In the genomic region with DNA sequence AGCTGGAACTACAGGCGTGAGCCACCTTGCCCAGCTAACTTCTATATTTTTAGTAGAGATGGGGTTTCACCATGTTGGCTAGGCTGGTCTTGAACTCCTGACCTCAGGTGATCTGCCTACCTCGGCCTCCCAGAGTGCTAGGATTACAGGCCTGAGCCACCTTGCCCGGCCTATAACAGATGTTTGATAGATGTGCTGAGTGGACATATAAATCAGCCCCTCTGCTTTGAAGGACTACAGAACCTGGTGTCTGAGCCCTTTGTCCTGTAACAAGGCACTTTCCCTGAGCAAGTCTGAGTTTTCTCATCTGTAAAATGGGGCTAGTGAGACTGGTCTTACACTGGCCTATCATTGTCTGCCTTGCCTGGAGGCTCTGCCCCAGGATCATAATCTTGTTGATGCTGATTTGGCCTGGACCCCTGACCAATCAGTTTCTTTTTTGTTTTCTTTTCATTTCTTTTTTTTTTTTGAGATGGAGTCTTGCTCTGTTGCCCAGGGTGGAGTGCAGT, we compare ENCODE assay signal across 18 cellular contexts. TPM values are rescaled to one million over a fixed set of nuclear protein-coding genes. Genes with fewer than 3 reads are reported as not detected.
DNase-seq lines count a peak whose midpoint lies in the region; ATAC-seq, FAIRE-seq and TF ChIP-seq lines count a peak whose summit lies in the region.
"Had no signal": no experiment of that assay in that cellular context is flagged by ENCODE, and none has a peak within 500 bp of the region (broad histone marks: within the 10 kb centered on the region; RNA-seq: fewer than 3 reads in every experiment).

No MANE protein-coding gene starts in this region.

- H3K36me3 Mint-ChIP-seq in activated CD8-positive, alpha-beta memory T cell treated with anti-CD3 and anti-CD28 coated beads, Interleukin-2, amount 10 ng/mL, durations not matched to agents 7 days and 5 days = no peaks in the 10 kb centered on the region
- H3K36me3 Mint-ChIP-seq: activated naive CD8-positive, alpha-beta T cell; IgD-negative memory B cell had no signal

- H3K27ac Mint-ChIP-seq in activated CD8-positive, alpha-beta memory T cell treated with anti-CD3 and anti-CD28 coated beads, Interleukin-2, amount 10 ng/mL, durations not matched to agents 7 days and 5 days = peak overlapping the region; percentile 81

- TF ChIP-seq CTCF in kidney (IDR thresholded peaks at IDR 0.05; ENCODE audit: borderline replicate concordance, extremely low read depth, insufficient read depth) = no peak
- no peak for TF ChIP-seq CTCF in BE2C (IDR thresholded peaks at IDR 0.05; ENCODE audit: low read depth, low read length)

- no peaks in the 10 kb centered on the region for H3K36me3 ChIP-seq in kidney (ENCODE audit: control insufficient read depth in 1 of 2, insufficient read depth in 2 of 2, low read length in 2 of 2)
- no peaks in the 10 kb centered on the region for H3K36me3 ChIP-seq in BE2C

- ATAC-seq in activated CD8-positive, alpha-beta memory T cell treated with anti-CD3 and anti-CD28 coated beads, Interleukin-2, amount 10 ng/mL, durations not matched to agents 7 days and 5 days = no peak
- ATAC-seq: naive thymus-derived CD4-positive, alpha-beta T cell had no signal

- no peak for FAIRE-seq in kidney (lab: Jason Lieb, UNC)

- no peak overlapping the region for H3K27ac ChIP-seq in kidney (ENCODE audit: low read depth in 2 of 2, low read length in 2 of 2)
- H3K27ac ChIP-seq: parathyroid adenoma, SK-N-MC had no signal

- no peak overlapping the region for H3K4me3 Mint-ChIP-seq in activated CD8-positive, alpha-beta memory T cell treated with anti-CD3 and anti-CD28 coated beads, Interleukin-2, amount 10 ng/mL, durations not matched to agents 7 days and 5 days

- no peak for DNase-seq in activated CD8-positive, alpha-beta memory T cell treated with anti-CD3 and anti-CD28 coated beads, Interleukin-2, amount 10 ng/mL, durations not matched to agents 7 days and 5 days
- no peak for DNase-seq in activated CD8-positive, alpha-beta memory T cell treated with anti-CD3 and anti-CD28 coated beads for 24 hours
- DNase-seq in RPMI7951 (ENCODE audit: low read depth) (peak; percentile 21), kidney (peak; percentile 28), BE2C (no peak), Kasumi-1 (lab: John Stamatoyannopoulos, UW) (no peak)
- DNase-seq: activated T-cell treated with anti-CD3 and anti-CD28 coated beads, Interleukin-2, amount 50 U/mL, for 1 hour; EL; MG63; naive thymus-derived CD4-positive, alpha-beta T cell; NCI-H1436; T-helper 2 cell had no signal

- intact Hi-C loops in kidney (cut with DNase I) = no loop called here

- no peaks in the 10 kb centered on the region for H3K9me3 Mint-ChIP-seq in activated CD8-positive, alpha-beta memory T cell treated with anti-CD3 and anti-CD28 coated beads, Interleukin-2, amount 10 ng/mL, durations not matched to agents 7 days and 5 days (ENCODE audit: low read depth)
- H3K9me3 Mint-ChIP-seq: IgD-negative memory B cell; naive thymus-derived CD4-positive, alpha-beta T cell had no signal

- no peaks in the 10 kb centered on the region for H3K27me3 Mint-ChIP-seq in activated CD8-positive, alpha-beta memory T cell treated with anti-CD3 and anti-CD28 coated beads, Interleukin-2, amount 10 ng/mL, durations not matched to agents 7 days and 5 days
- H3K27me3 Mint-ChIP-seq: activated naive CD8-positive, alpha-beta T cell; B cell; IgD-negative memory B cell; naive thymus-derived CD4-positive, alpha-beta T cell had no signal

- H3K9ac ChIP-seq in kidney (ENCODE audit: low read length in 2 of 2) = no peak overlapping the region
- H3K9ac ChIP-seq: parathyroid adenoma had no signal

- peaks cover 45% of the 10 kb centered on the region for H3K4me1 Mint-ChIP-seq in activated CD8-positive, alpha-beta memory T cell treated with anti-CD3 and anti-CD28 coated beads, Interleukin-2, amount 10 ng/mL, durations not matched to agents 7 days and 5 days

- H3K4me1 ChIP-seq in kidney (ENCODE audit: control insufficient read depth in 1 of 2, insufficient read depth in 1 of 2, low read depth in 1 of 2, low read length in 2 of 2) (peaks cover 11 to 17% of the 10 kb centered on the region in 2 donors), BE2C (peaks cover 22% of the 10 kb centered on the region)
- H3K4me1 ChIP-seq: parathyroid adenoma had no signal

- no peaks in the 10 kb centered on the region for H3K27me3 ChIP-seq in BE2C
- H3K27me3 ChIP-seq: MG63, vagina had no signal

- H3K4me3 ChIP-seq in kidney (ENCODE audit: low read length in 2 of 2) (no peak overlapping the region), BE2C (ENCODE audit: low read depth, low read length) (no peak overlapping the region)
- H3K4me3 ChIP-seq: MG63, vagina had no signal

- CTCF ChIA-PET in activated CD8-positive, alpha-beta memory T cell treated with anti-CD3 and anti-CD28 coated beads, Interleukin-2, amount 10 ng/mL, durations not matched to agents 7 days and 5 days (lab: Charles Lee) = interaction anchor here (0.8 to 8.7 kb wide), 10 partner anchors 10 to 107 kb away, joined by 3 to 174 read pairs (median 5); partner anchors contain the start of genes B4GAT1 and CD248

- no peaks in the 10 kb centered on the region for H3K9me3 ChIP-seq in kidney (ENCODE audit: control insufficient read depth in 1 of 2, low read length in 2 of 2)
- H3K9me3 ChIP-seq in BE2C = no peaks in the 10 kb centered on the region
- H3K9me3 ChIP-seq: MG63, vagina had no signal

RNA-seq across cellular contexts. Expression of gene RIN1, which starts 7.0 kb away (rescaled TPM):
- total RNA-seq in activated CD8-positive, alpha-beta memory T cell treated with anti-CD3 and anti-CD28 coated beads, Interleukin-2, amount 10 ng/mL, durations not matched to agents 7 days and 5 days = 1 to 10 TPM in 1 of 2 experiments, under 1 TPM in 1; 0.68 to 2.5 TPM
- total RNA-seq in RPMI7951 (2014; rRNA removed; shearing (Covaris generic)) = 28.0 and 38.8 TPM in 2 replicates
- 9.2 TPM for total RNA-seq in kidney
- polyA plus RNA-seq in kidney (ENCODE audit: insufficient read depth, low read depth, low replicate concordance) = 2.3 TPM
- polyA plus RNA-seq in BE2C (2012; ENCODE audit: insufficient read depth, insufficient read length, low read depth) = 18.0 TPM

RNA-seq across cellular contexts. Expression of gene CD248, which starts 12.4 kb away (rescaled TPM):
- total RNA-seq in activated CD8-positive, alpha-beta memory T cell treated with anti-CD3 and anti-CD28 coated beads, Interleukin-2, amount 10 ng/mL, durations not matched to agents 7 days and 5 days = 10 to 100 TPM; 16.8 to 35.5 TPM
- not detected in 2 replicates for total RNA-seq in RPMI7951 (2014; rRNA removed; shearing (Covaris generic))
- total RNA-seq in kidney = 22.9 TPM
- 14.8 TPM for polyA plus RNA-seq in kidney (ENCODE audit: insufficient read depth, low read depth, low replicate concordance)
- 93.0 TPM for polyA plus RNA-seq in BE2C (2012; ENCODE audit: insufficient read depth, insufficient read length, low read depth)

RNA-seq across cellular contexts. Expression of gene BRMS1, which starts 15.7 kb away (rescaled TPM):
- 10 to 100 TPM; 55.3 to 56.8 TPM for total RNA-seq in activated CD8-positive, alpha-beta memory T cell treated with anti-CD3 and anti-CD28 coated beads, Interleukin-2, amount 10 ng/mL, durations not matched to agents 7 days and 5 days
- 91.7 and 92.6 TPM in 2 replicates for total RNA-seq in RPMI7951 (2014; rRNA removed; shearing (Covaris generic))
- 32.8 TPM for total RNA-seq in kidney
- polyA plus RNA-seq in kidney (ENCODE audit: insufficient read depth, low read depth, low replicate concordance) = 69.7 TPM
- polyA plus RNA-seq in BE2C (2012; ENCODE audit: insufficient read depth, insufficient read length, low read depth) = 109 TPM

RNA-seq across cellular contexts. Expression of gene B4GAT1, which starts 18.2 kb away (rescaled TPM):
- total RNA-seq in activated CD8-positive, alpha-beta memory T cell treated with anti-CD3 and anti-CD28 coated beads, Interleukin-2, amount 10 ng/mL, durations not matched to agents 7 days and 5 days = 1 to 10 TPM; 7.9 to 8.7 TPM
- total RNA-seq in RPMI7951 (2014; rRNA removed; shearing (Covaris generic)) = 49.3 and 50.5 TPM in 2 replicates
- 21.7 TPM for total RNA-seq in kidney
- polyA plus RNA-seq in kidney (ENCODE audit: insufficient read depth, low read depth, low replicate concordance) = 59.9 TPM
- 52.0 TPM for polyA plus RNA-seq in BE2C (2012; ENCODE audit: insufficient read depth, insufficient read length, low read depth)

RNA-seq across cellular contexts. Expression of gene TMEM151A, which starts 37.5 kb away (rescaled TPM):
- not detected for total RNA-seq in activated CD8-positive, alpha-beta memory T cell treated with anti-CD3 and anti-CD28 coated beads, Interleukin-2, amount 10 ng/mL, durations not matched to agents 7 days and 5 days
- total RNA-seq in RPMI7951 (2014; rRNA removed; shearing (Covaris generic)) = 0.39 TPM in 1 of 2 replicates, not detected in the other
- total RNA-seq in kidney = 0.19 TPM
- polyA plus RNA-seq in kidney (ENCODE audit: insufficient read depth, low read depth, low replicate concordance) = not detected
- 16.8 TPM for polyA plus RNA-seq in BE2C (2012; ENCODE audit: insufficient read depth, insufficient read length, low read depth)
- polyA plus RNA-seq: IgD-negative memory B cell; naive thymus-derived CD4-positive, alpha-beta T cell had no signal

Comparison
In these comparisons a context has a peak if more than half of its experiments do, and no peak if none do; other contexts are left out.
1. DNase-seq: peak in RPMI7951 (single experiment) and kidney (single experiment); none in activated CD8-positive, alpha-beta memory T cell treated with anti-CD3 and anti-CD28 coated beads, Interleukin-2, amount 10 ng/mL, durations not matched to agents 7 days and 5 days (single experiment), activated CD8-positive, alpha-beta memory T cell treated with anti-CD3 and anti-CD28 coated beads for 24 hours (single experiment), BE2C (single experiment) and Kasumi-1 (0 of 2).
2. RNA of gene CD248, which starts 12.4 kb away (total RNA-seq): 16.8 to 35.5 TPM in activated CD8-positive, alpha-beta memory T cell treated with anti-CD3 and anti-CD28 coated beads, Interleukin-2, amount 10 ng/mL, durations not matched to agents 7 days and 5 days and 22.9 TPM in kidney (single experiment); not detected in RPMI7951; every median in the first group is over 10 times any median in the second.